ENCODE assay signal across 20 cellular contexts in the genomic region with DNA sequence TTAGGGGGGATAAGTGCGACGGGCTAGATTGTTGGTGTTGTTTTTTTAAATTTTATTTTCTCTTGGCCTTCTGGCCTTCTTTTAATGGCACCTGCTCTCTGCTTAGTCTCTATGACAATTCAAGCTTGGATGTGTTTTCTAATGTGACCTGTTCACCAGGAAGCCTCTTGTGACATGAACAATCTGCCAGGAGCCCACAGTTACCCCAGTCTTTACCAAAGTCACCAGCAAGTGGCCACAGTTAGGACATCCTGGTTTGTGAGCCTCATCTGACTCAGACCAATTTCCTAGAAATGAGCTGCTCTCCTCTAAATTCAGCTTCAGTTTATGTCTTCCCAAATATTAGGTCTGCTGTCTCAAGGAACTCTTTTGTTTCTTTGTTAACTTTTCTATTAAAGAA.
"Had no signal": no experiment of that assay in that cellular context is flagged by ENCODE, and none has a peak within 500 bp of the region (broad histone marks: within the 10 kb centered on the region; RNA-seq: fewer than 3 reads in every experiment).

No MANE protein-coding gene starts in this region.

- H3K4me1 Mint-ChIP-seq: endodermal cell, mesothelial cell of epicardium had no signal

- H3K4me3 Mint-ChIP-seq: endodermal cell; memory B cell; mesothelial cell of epicardium; nephron progenitor cell; stimulated activated effector memory CD8-positive, alpha-beta T cell treated with anti-CD3 and anti-CD28 coated beads, Interleukin-12 subunit alpha, Interleukin-12 subunit beta, amount 100 ng/mL, for 72 hours had no signal

- ATAC-seq: foreskin keratinocyte; left cardiac atrium; lower lobe of right lung; psoas muscle; right lobe of liver; stimulated activated effector memory CD8-positive, alpha-beta T cell treated with anti-CD3 and anti-CD28 coated beads, Interleukin-12 subunit alpha, Interleukin-12 subunit beta, amount 100 ng/mL, for 72 hours had no signal

- H3K27ac Mint-ChIP-seq: endodermal cell; memory B cell; mesothelial cell of epicardium; nephron progenitor cell; stimulated activated effector memory CD8-positive, alpha-beta T cell treated with anti-CD3 and anti-CD28 coated beads, Interleukin-12 subunit alpha, Interleukin-12 subunit beta, amount 100 ng/mL, for 72 hours had no signal

- H3K9me3 Mint-ChIP-seq: endodermal cell; memory B cell; mesothelial cell of epicardium; nephron progenitor cell; stimulated activated effector memory CD8-positive, alpha-beta T cell treated with anti-CD3 and anti-CD28 coated beads, Interleukin-12 subunit alpha, Interleukin-12 subunit beta, amount 100 ng/mL, for 72 hours had no signal

- DNase-seq: effector CD4-positive, alpha-beta T cell; endodermal cell; erythroblast; foreskin keratinocyte; kidney; left cardiac atrium; left ventricle myocardium inferior; lower lobe of right lung; nephron progenitor cell; psoas muscle; retina; right lobe of liver; stimulated activated CD4-positive, alpha-beta T cell treated with anti-CD3 and anti-CD28 coated beads, Interleukin-4, amount 100 ng/mL, for 1 hour; stimulated activated CD8-positive, alpha-beta memory T cell treated with anti-CD3 and anti-CD28 coated beads, Interleukin-4, amount 100 ng/mL, for 48 hours; stomach; substantia nigra; transverse colon had no signal

- H3K27me3 Mint-ChIP-seq: memory B cell had no signal
